ENCODE assay signal across 27 cellular contexts in genomic region chr14:69845050-69845581, GRCh38. TPM values are rescaled to one million over a fixed set of nuclear protein-coding genes. Genes with fewer than 3 reads are reported as not detected.
"Had no signal": no experiment of that assay in that cellular context is flagged by ENCODE, and none has a peak within 500 bp of the region (broad histone marks: within the 10 kb centered on the region; RNA-seq: fewer than 3 reads in every experiment).

No MANE protein-coding gene starts in this region.

- H3K4me3 ChIP-seq: left lung, lower lobe of right lung, pancreas, prostate gland, sigmoid colon, spleen, tibial nerve, vagina had no signal

- DNase-seq: hypothalamus; kidney; left colon; left lung; lower lobe of right lung; mesenchymal stem cell; naive thymus-derived CD8-positive, alpha-beta T cell; pancreas; posterior cingulate gyrus; right cardiac atrium; sigmoid colon; small intestine; spleen; stimulated activated CD4-positive, alpha-beta T cell treated with anti-CD3 and anti-CD28 coated beads, Interleukin-4, amount 100 ng/mL, for 24 hours; stimulated activated naive CD4-positive, alpha-beta T cell treated with Interleukin-2 at 50 U/mL for 16 hours; stimulated activated naive CD8-positive, alpha-beta T cell treated with anti-CD3 and anti-CD28 coated beads, Interleukin-15, amount 100 ng/mL, for 72 hours; substantia nigra had no signal

- ATAC-seq: left colon; left lung; lower lobe of right lung; naive thymus-derived CD8-positive, alpha-beta T cell; pancreas; right cardiac atrium; stimulated activated memory B cell treated with anti-CD40 and anti-IgM and Interleukin-4, amounts not matched to agents 10 μg/mL and 1 μg/mL and 100 μg/mL, for 72 hours; stimulated activated naive CD8-positive, alpha-beta T cell treated with anti-CD3 and anti-CD28 coated beads, Interleukin-15, amount 100 ng/mL, for 72 hours had no signal

- H3K27me3 ChIP-seq: pancreas, vagina had no signal

- H3K9me3 ChIP-seq: left lung, lower lobe of right lung, pancreas, prostate gland, sigmoid colon, spleen, tibial nerve, vagina had no signal

- H3K36me3 ChIP-seq: left lung, lower lobe of right lung, pancreas, prostate gland, sigmoid colon, spleen, tibial nerve, vagina had no signal

- H3K36me3 Mint-ChIP-seq: immature natural killer cell; naive thymus-derived CD8-positive, alpha-beta T cell; stimulated activated memory B cell treated with anti-CD40 and anti-IgM and Interleukin-4, amounts not matched to agents 10 μg/mL and 1 μg/mL and 100 μg/mL, for 72 hours; type B pancreatic cell had no signal

- H3K9me3 Mint-ChIP-seq: immature natural killer cell; naive thymus-derived CD8-positive, alpha-beta T cell; nephron; stimulated activated memory B cell treated with anti-CD40 and anti-IgM and Interleukin-4, amounts not matched to agents 10 μg/mL and 1 μg/mL and 100 μg/mL, for 72 hours; stimulated activated naive CD8-positive, alpha-beta T cell treated with anti-CD3 and anti-CD28 coated beads, Interleukin-15, amount 100 ng/mL, for 72 hours; type B pancreatic cell had no signal

- H3K27me3 Mint-ChIP-seq: type B pancreatic cell had no signal

- H3K4me1 ChIP-seq: left lung, lower lobe of right lung, pancreas, prostate gland, sigmoid colon, spleen, vagina had no signal

- H3K27ac ChIP-seq: left lung, lower lobe of right lung, pancreas, prostate gland, sigmoid colon, spleen, tibial nerve, vagina had no signal

- H3K27ac Mint-ChIP-seq: immature natural killer cell; naive thymus-derived CD8-positive, alpha-beta T cell; nephron; stimulated activated memory B cell treated with anti-CD40 and anti-IgM and Interleukin-4, amounts not matched to agents 10 μg/mL and 1 μg/mL and 100 μg/mL, for 72 hours; stimulated activated naive CD8-positive, alpha-beta T cell treated with anti-CD3 and anti-CD28 coated beads, Interleukin-15, amount 100 ng/mL, for 72 hours; type B pancreatic cell had no signal

- H3K4me3 Mint-ChIP-seq: immature natural killer cell; naive thymus-derived CD8-positive, alpha-beta T cell; nephron; stimulated activated memory B cell treated with anti-CD40 and anti-IgM and Interleukin-4, amounts not matched to agents 10 μg/mL and 1 μg/mL and 100 μg/mL, for 72 hours; stimulated activated naive CD8-positive, alpha-beta T cell treated with anti-CD3 and anti-CD28 coated beads, Interleukin-15, amount 100 ng/mL, for 72 hours; type B pancreatic cell had no signal

- H3K4me1 Mint-ChIP-seq: naive thymus-derived CD8-positive, alpha-beta T cell; stimulated activated memory B cell treated with anti-CD40 and anti-IgM and Interleukin-4, amounts not matched to agents 10 μg/mL and 1 μg/mL and 100 μg/mL, for 72 hours; stimulated activated naive CD8-positive, alpha-beta T cell treated with anti-CD3 and anti-CD28 coated beads, Interleukin-15, amount 100 ng/mL, for 72 hours had no signal

RNA-seq across cellular contexts. Expression of gene SMOC1, which starts 34.1 kb away (rescaled TPM):
- total RNA-seq: naive thymus-derived CD8-positive, alpha-beta T cell had no signal
- polyA plus RNA-seq: immature natural killer cell; naive thymus-derived CD8-positive, alpha-beta T cell had no signal

RNA-seq across cellular contexts. Expression of gene SLC10A1, which starts 48.1 kb away (rescaled TPM):
- total RNA-seq: kidney; left colon; left lung; lower lobe of right lung; mammary epithelial cell; naive thymus-derived CD8-positive, alpha-beta T cell; omental fat pad; prostate gland; right cardiac atrium; sigmoid colon; spleen; temporal lobe; tibial nerve; vagina had no signal
- polyA plus RNA-seq: mammary epithelial cell, pancreas, right cardiac atrium, sigmoid colon, spleen had no signal
